16 cellular contexts compared by ENCODE assay signal in genomic region chr10:83667594-83667993, GRCh38.
"Had no signal": no experiment of that assay in that cellular context is flagged by ENCODE, and none has a peak within 500 bp of the region (broad histone marks: within the 10 kb centered on the region; RNA-seq: fewer than 3 reads in every experiment).

No MANE protein-coding gene starts in this region.

- ATAC-seq: natural killer cell; psoas muscle; right cardiac atrium; right lobe of liver; stimulated activated effector memory CD8-positive, alpha-beta T cell treated with anti-CD3 and anti-CD28 coated beads, Interleukin-12 subunit alpha, Interleukin-12 subunit beta, amount 100 ng/mL, for 72 hours; stimulated activated naive B cell treated with anti-CD40 and anti-IgM and Interleukin-4, amounts not matched to agents 10 μg/mL and 1 μg/mL and 100 μg/mL, for 72 hours had no signal

- H3K27ac ChIP-seq: neural progenitor cell, ovary, parathyroid adenoma, psoas muscle, right lobe of liver, sigmoid colon, stomach, thoracic aorta, thyroid gland, tibial nerve, upper lobe of left lung, vagina had no signal
